8 cellular contexts compared by ENCODE assay signal in the genomic region with DNA sequence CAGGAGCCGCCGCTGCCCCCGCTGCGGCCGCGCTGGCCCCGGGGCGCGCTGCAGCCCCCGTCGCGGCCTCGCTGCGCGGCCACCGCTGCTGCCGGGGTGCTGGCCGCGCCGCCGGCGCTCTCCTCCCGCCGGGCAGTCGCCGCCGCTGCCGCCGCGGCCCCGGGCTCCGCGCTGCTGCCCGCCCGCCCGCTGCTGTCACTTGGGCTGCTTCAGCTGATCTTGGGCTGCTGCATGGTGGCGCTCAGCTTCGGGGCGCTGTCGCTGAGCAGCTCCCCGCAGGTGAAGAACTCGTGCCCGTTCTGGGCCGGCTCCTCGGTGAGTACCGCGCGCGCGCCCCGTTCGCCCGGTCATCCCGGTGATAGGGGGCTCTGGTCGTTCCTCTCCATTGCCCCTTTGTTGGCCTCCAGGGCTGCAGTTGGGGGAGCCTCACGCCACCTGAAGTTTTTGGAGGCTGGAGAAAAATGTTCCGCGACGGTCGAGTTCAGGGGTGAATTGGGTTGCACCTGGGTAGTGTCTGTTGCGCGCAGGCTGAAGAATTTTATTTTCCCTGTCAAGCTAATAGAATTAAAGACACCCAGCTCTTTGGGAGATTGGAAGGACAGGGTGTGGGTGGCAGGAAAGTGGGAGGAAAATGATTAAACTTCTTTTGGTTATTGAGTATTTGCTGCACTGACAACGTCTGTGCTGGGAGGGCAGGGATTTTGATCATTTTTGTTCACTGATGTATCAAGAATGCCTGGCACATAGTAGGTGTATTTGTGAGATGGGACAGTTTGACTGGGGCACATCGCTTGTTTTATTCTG. TPM values are rescaled to one million over a fixed set of nuclear protein-coding genes. Genes with fewer than 3 reads are reported as not detected.
DNase-seq lines count a peak whose midpoint lies in the region; ATAC-seq and TF ChIP-seq lines count a peak whose summit lies in the region.

No MANE protein-coding gene starts in this region.

- peaks cover 0 to 17% (median 0%) of the 10 kb centered on the region in 45 donors for H3K27me3 ChIP-seq in dorsolateral prefrontal cortex
- no peaks in the 10 kb centered on the region for H3K27me3 ChIP-seq in vagina

- DNase-seq in AG04449 (ENCODE audit: low read depth, low spot score), result no peak
- DNase-seq in dorsolateral prefrontal cortex, result peak in 7 of 10 donors; percentile 4 to 60 (median 44)
- DNase-seq in mesothelial cell of epicardium (ENCODE audit: low spot score in 2 of 2, unreplicated experiment in 2 of 2), result peak in 1 of 2 experiments; percentile 40
- no peak for DNase-seq in vagina (ENCODE audit: extremely low spot score in 2 of 2)
- no peak for DNase-seq in NK-92 treated with Interleukin-12 subunit alpha and Interleukin-12 subunit beta, amount 100 ng/mL, for 24 hours (lab: John Stamatoyannopoulos, UW)

- peaks cover 67% of the 10 kb centered on the region for H3K27me3 Mint-ChIP-seq in mesothelial cell of epicardium (ENCODE audit: low read depth)

- no peaks in the 10 kb centered on the region for H3K36me3 ChIP-seq in vagina

- no peaks in the 10 kb centered on the region for H3K9me3 Mint-ChIP-seq in mesothelial cell of epicardium

- H3K27ac ChIP-seq in dorsolateral prefrontal cortex (peak overlapping the region in 8 of 59 donors; percentile 15 to 63 (median 32)), vagina (no peak overlapping the region)

- CTCF ChIA-PET in AG04449 (lab: Yijun Ruan, JAX), result interaction anchor here (1.0 kb wide), 1 partner anchor 11 kb away, joined by 3 read pairs; no protein-coding TSS in a partner anchor

- no peaks in the 10 kb centered on the region for H3K36me3 Mint-ChIP-seq in mesothelial cell of epicardium

- ATAC-seq in HG02678 (IDR thresholded peaks at IDR 0.05; ENCODE audit: unreplicated experiment) (peak; percentile 26), HG03139 (IDR thresholded peaks at IDR 0.05; ENCODE audit: unreplicated experiment) (no peak), GM21737 (IDR thresholded peaks at IDR 0.05; ENCODE audit: unreplicated experiment) (no peak)

- no peak overlapping the region for H3K27ac Mint-ChIP-seq in mesothelial cell of epicardium

- POLR2A ChIA-PET in AG04449 (lab: Yijun Ruan, JAX), result no interaction called here

- H3K4me1 Mint-ChIP-seq in mesothelial cell of epicardium, result peaks cover 19% of the 10 kb centered on the region

- H3K4me3 ChIP-seq in AG04449 (ENCODE audit: low read depth, low read length) (peak overlapping the region; percentile 33), dorsolateral prefrontal cortex (peak overlapping the region; percentile 32 to 73 (median 61)), vagina (peak overlapping the region; percentile 51 to 56)

- TF ChIP-seq CTCF in AG04449 (IDR thresholded peaks at IDR 0.05; ENCODE audit: insufficient read depth, low read length, missing control alignments), result no peak
- no peak for TF ChIP-seq CTCF in dorsolateral prefrontal cortex (IDR thresholded peaks at IDR 0.05 in 54 of 56, conservative IDR thresholded peaks at IDR 0.05 in 2 of 56; ENCODE audit: low read depth in 1 of 56, partially characterized antibody in 56 of 56)
- no peak for TF ChIP-seq CTCF in mesothelial cell of epicardium (IDR thresholded peaks at IDR 0.05; ENCODE audit: unreplicated experiment)
- TF ChIP-seq CTCF in vagina (IDR thresholded peaks at IDR 0.05), result no peak

- H3K4me3 Mint-ChIP-seq in mesothelial cell of epicardium, result peak overlapping the region; percentile 80

- intact Hi-C loops in dorsolateral prefrontal cortex (cut with DNase I), result loop anchor here in 1 of 2 donors (5.0 kb wide), 1 partner anchor 72 kb away; no protein-coding TSS in a partner anchor
- intact Hi-C loops in vagina (cut with DNase I), result no loop called here

- peaks cover 9% of the 10 kb centered on the region for H3K4me1 ChIP-seq in vagina

- H3K9me3 ChIP-seq in vagina, result no peaks in the 10 kb centered on the region

- no peak for TF ChIP-seq POLR2A in vagina (IDR thresholded peaks at IDR 0.05)

RNA-seq across cellular contexts. Expression of a gene that starts 0.6 kb away (rescaled TPM):
- 10 to 100 TPM; 11.8 to 91.1 (median 24.5) TPM for total RNA-seq in dorsolateral prefrontal cortex
- total RNA-seq in mesothelial cell of epicardium, result 2.3 to 2.6 TPM (median 2.3 TPM) in 3 replicates
- total RNA-seq in vagina, result 12.5 TPM

Comparison
In these comparisons a context has a peak if more than half of its experiments do, and no peak if none do; other contexts are left out.
1. DNase-seq: peak in dorsolateral prefrontal cortex (7 of 10); none in AG04449 (single experiment), vagina (0 of 2) and NK-92 treated with Interleukin-12 subunit alpha and Interleukin-12 subunit beta, amount 100 ng/mL, for 24 hours (single experiment).
2. Peak in every context shown above with its lines, with median percentiles within 50 percentile points of each other: H3K4me3 ChIP-seq.